1 cellular context compared by ENCODE assay signal in the genomic region with DNA sequence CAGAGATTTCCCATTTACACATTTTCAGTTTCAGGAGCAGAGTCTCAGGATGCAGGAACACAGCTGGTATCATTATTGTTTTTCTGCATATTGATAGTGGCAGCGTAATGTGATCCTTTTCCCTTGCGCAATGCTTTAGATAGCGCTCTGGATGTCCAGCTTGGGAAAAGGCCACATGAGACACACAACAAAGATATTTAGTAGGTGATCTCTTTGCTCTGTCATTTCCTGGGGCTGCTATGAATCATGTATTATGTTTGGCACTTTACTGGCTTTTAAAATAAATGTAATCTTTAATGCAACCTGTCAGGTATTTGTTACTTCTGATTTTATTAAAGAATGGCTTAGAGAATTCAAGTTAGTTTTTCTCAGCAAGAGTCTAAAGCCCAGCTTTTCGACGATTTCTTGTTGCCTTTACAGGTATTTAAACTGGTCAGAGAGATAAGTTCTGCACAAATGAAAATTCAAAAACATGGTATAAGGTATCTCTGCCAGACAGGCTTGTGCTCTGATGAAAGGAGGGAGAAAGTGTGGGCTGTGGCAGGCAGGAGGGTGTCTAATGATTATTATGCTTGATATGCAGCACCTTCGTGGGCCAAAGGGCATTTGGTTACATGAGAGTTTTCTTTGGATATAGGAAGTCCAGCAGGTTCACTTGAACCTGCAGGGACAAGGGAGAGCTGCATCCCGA.
TF ChIP-seq lines count a peak whose summit lies in the region.

No MANE protein-coding gene starts in this region.

TF ChIP-seq in H1, 55 proteins besides CTCF, POLR2A, EP300 and RAD21:
- TF ChIP-seq CEBPB (IDR thresholded peaks at IDR 0.05; ENCODE audit: low read depth, low read length) = peak; percentile 53; the same call in 1 of the 2 replicates
- no peak for TF ChIP-seq HDAC2 (IDR thresholded peaks at IDR 0.05; ENCODE audit: borderline replicate concordance in 1 of 2, low read depth in 2 of 2, low read length in 2 of 2)
